ENCODE assay signal across 8 cellular contexts in the genomic region with DNA sequence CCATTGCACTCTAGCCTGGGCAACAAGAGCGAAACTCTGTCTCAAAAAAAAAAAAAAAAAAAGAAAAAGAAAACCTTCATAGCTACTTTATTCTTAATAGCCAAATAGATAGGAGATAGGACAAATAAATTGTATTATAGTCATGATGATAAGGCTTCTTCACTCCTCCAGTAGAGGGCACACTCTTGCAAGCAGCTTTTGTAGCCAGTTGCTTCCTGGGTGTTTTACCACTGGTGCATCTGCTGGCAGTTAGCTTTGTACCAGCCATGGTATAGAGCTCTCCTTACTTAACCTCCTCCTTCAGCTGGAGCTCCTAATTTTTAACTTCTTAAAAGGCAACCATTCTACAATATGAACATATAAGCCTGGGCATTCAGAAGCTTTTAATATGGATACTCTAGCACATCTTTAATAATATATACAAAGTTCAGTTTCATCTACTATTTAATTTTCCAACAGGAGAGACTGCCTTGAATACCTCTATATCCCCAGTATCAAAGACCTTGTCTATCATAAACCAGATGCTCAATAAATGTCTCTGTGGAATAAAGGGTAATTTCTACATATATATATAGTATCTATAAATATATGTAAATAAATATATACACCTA. TPM values are rescaled to one million over a fixed set of nuclear protein-coding genes. Genes with fewer than 3 reads are reported as not detected.
DNase-seq lines count a peak whose midpoint lies in the region; ATAC-seq and TF ChIP-seq lines count a peak whose summit lies in the region.

No MANE protein-coding gene starts in this region.

- TF ChIP-seq CTCF in fibroblast of mammary gland (conservative IDR thresholded peaks at IDR 0.05; ENCODE audit: control insufficient read depth, insufficient read depth, low read depth, low read length) = peak; percentile 91

- DNase-seq in SIG-M5 treated with dmso at 0.1 percent for 504 hours (lab: John Stamatoyannopoulos, UW; ENCODE audit: unreplicated experiment) (peak; percentile 75), SIG-M5 (lab: John Stamatoyannopoulos, UW) (no peak), NCI-H2171 (lab: John Stamatoyannopoulos, UW) (peak; percentile 7), fibroblast of mammary gland (ENCODE audit: low read depth) (peak; percentile 80), occipital lobe (lab: John Stamatoyannopoulos, UW) (peak; percentile 5)
- peak; percentile 19 to 28 for DNase-seq in activated CD4-positive, alpha-beta T cell treated with anti-CD3 and anti-CD28 coated beads for 4 hours

- H3K4me3 ChIP-seq in fibroblast of mammary gland (ENCODE audit: control insufficient read depth, low read depth, low read length) = no peak overlapping the region

- ATAC-seq in HG02642 (IDR thresholded peaks at IDR 0.05; ENCODE audit: poor library complexity, unreplicated experiment) (peak; percentile 69), GM21423 (IDR thresholded peaks at IDR 0.05; ENCODE audit: unreplicated experiment) (no peak)

RNA-seq across cellular contexts. Expression of gene EVI5, which starts 35.8 kb away (rescaled TPM):
- total RNA-seq in occipital lobe = 76.0 TPM
